In the genomic region with DNA sequence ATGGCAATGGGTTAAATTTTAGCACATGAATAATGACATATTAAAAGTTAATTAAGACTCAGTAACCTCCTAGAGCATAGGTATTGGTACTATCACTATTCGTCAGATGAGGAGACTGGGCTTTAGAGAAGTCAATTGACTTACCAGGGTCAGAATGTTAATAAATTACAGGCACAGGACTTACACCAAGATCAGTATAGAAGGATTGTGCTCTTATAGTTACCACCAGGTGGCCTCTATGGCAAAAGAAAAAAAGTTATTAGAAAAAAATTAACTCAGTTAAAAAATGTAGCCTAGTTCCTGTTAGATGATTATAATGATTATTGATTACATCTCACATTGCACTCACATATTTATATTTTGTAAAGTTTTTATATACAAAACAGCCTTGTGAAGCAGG, we compare ENCODE assay signal across 15 cellular contexts.
"Had no signal": no experiment of that assay in that cellular context is flagged by ENCODE, and none has a peak within 500 bp of the region (broad histone marks: within the 10 kb centered on the region; RNA-seq: fewer than 3 reads in every experiment).

No MANE protein-coding gene starts in this region.

- H3K4me1 Mint-ChIP-seq: activated CD4-positive, alpha-beta T cell treated with anti-CD3 and anti-CD28 coated beads, Interleukin-2, amount 10 ng/mL, durations not matched to agents 24 days and 14 days; activated T-helper 17 cell treated with anti-CD3 and anti-CD28 coated beads, Interleukin-2, amount 50 U/mL, for 72 hours; nephron had no signal

- H3K36me3 Mint-ChIP-seq: WTC11 had no signal

- H3K27ac Mint-ChIP-seq: activated CD4-positive, alpha-beta T cell treated with anti-CD3 and anti-CD28 coated beads, Interleukin-2, amount 10 ng/mL, durations not matched to agents 24 days and 14 days; activated naive CD4-positive, alpha-beta T cell treated with anti-CD3 and anti-CD28 coated beads for 36 hours; activated T-helper 17 cell treated with anti-CD3 and anti-CD28 coated beads, Interleukin-2, amount 50 U/mL, for 72 hours; nephron; stimulated activated naive CD8-positive, alpha-beta T cell treated with anti-CD3 and anti-CD28 coated beads, Interleukin-15, Interleukin-2, amounts not matched to agents 100 ng/mL and 50 ng/mL, for 24 hours; WTC11 had no signal

- H3K27me3 ChIP-seq: cardiac muscle cell, colonic mucosa, heart left ventricle, upper lobe of right lung had no signal

- H3K27me3 Mint-ChIP-seq: activated CD4-positive, alpha-beta T cell treated with anti-CD3 and anti-CD28 coated beads, Interleukin-2, amount 10 ng/mL, durations not matched to agents 24 days and 14 days; activated T-helper 17 cell treated with anti-CD3 and anti-CD28 coated beads, Interleukin-2, amount 50 U/mL, for 72 hours; stimulated activated naive CD8-positive, alpha-beta T cell treated with anti-CD3 and anti-CD28 coated beads, Interleukin-15, Interleukin-2, amounts not matched to agents 100 ng/mL and 50 ng/mL, for 24 hours had no signal

- H3K4me1 ChIP-seq: colonic mucosa, heart left ventricle, upper lobe of right lung had no signal

- H3K4me3 Mint-ChIP-seq: activated CD4-positive, alpha-beta T cell treated with anti-CD3 and anti-CD28 coated beads, Interleukin-2, amount 10 ng/mL, durations not matched to agents 24 days and 14 days; activated naive CD4-positive, alpha-beta T cell treated with anti-CD3 and anti-CD28 coated beads for 36 hours; activated T-helper 17 cell treated with anti-CD3 and anti-CD28 coated beads, Interleukin-2, amount 50 U/mL, for 72 hours; nephron; stimulated activated naive CD8-positive, alpha-beta T cell treated with anti-CD3 and anti-CD28 coated beads, Interleukin-15, Interleukin-2, amounts not matched to agents 100 ng/mL and 50 ng/mL, for 24 hours; WTC11 had no signal

- H3K9me3 Mint-ChIP-seq: activated CD4-positive, alpha-beta T cell treated with anti-CD3 and anti-CD28 coated beads, Interleukin-2, amount 10 ng/mL, durations not matched to agents 24 days and 14 days; activated naive CD4-positive, alpha-beta T cell treated with anti-CD3 and anti-CD28 coated beads for 36 hours; nephron; stimulated activated naive CD8-positive, alpha-beta T cell treated with anti-CD3 and anti-CD28 coated beads, Interleukin-15, Interleukin-2, amounts not matched to agents 100 ng/mL and 50 ng/mL, for 24 hours; WTC11 had no signal

- DNase-seq: activated CD4-positive, alpha-beta T cell treated with anti-CD3 and anti-CD28 coated beads, Interleukin-2, amount 10 ng/mL, durations not matched to agents 24 days and 14 days; activated naive CD4-positive, alpha-beta T cell treated with anti-CD3 and anti-CD28 coated beads for 36 hours; activated T-cell treated with anti-CD3 and anti-CD28 coated beads for 4 hours; colonic mucosa; effector CD8-positive, alpha-beta T cell; heart left ventricle; stimulated activated CD4-positive, alpha-beta T cell treated with anti-CD3 and anti-CD28 coated beads, Interleukin-4, amount 100 ng/mL, for 1 hour; stimulated activated CD8-positive, alpha-beta memory T cell treated with anti-CD3 and anti-CD28 coated beads, Interleukin-4, amount 100 ng/mL, for 48 hours; upper lobe of right lung had no signal

- H3K9me3 ChIP-seq: colonic mucosa, heart left ventricle, upper lobe of right lung had no signal

- ATAC-seq: activated T-helper 17 cell treated with anti-CD3 and anti-CD28 coated beads, Interleukin-2, amount 50 U/mL, for 72 hours; heart left ventricle; left lobe of liver; upper lobe of right lung had no signal

- H3K4me3 ChIP-seq: cardiac muscle cell, colonic mucosa, heart left ventricle, upper lobe of right lung had no signal

- H3K36me3 ChIP-seq: cardiac muscle cell, colonic mucosa, heart left ventricle, upper lobe of right lung had no signal
